In the genomic region with DNA sequence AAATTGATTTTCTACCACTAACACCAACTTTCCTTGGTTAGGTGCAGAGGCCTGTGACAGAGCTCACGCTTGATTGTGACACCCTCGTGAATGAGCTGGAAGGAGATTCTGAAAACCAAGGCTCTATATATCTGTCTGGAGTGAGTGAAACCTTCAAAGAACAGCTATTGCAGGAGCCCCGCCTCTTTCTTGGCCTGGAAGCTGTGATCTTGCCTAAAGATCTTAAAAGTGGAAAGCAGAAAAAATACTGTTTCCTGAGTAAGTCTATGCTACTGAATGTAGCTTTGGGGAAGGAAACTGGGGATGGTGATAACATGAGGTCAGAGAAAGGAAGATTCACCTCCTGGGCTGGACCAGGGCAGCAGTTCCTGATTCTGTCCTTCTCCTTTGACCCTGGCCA, we compare ENCODE assay signal across 15 cellular contexts. TPM values are rescaled to one million over a fixed set of nuclear protein-coding genes. Genes with fewer than 3 reads are reported as not detected.
DNase-seq lines count a peak whose midpoint lies in the region; ATAC-seq and TF ChIP-seq lines count a peak whose summit lies in the region.
"Had no signal": no experiment of that assay in that cellular context is flagged by ENCODE, and none has a peak within 500 bp of the region (broad histone marks: within the 10 kb centered on the region; RNA-seq: fewer than 3 reads in every experiment).

No MANE protein-coding gene starts in this region.

- no peaks in the 10 kb centered on the region for H3K9me3 ChIP-seq in Loucy (ENCODE audit: insufficient read depth, low read depth, low read length)
- H3K9me3 ChIP-seq: testis had no signal

- peaks cover 27% of the 10 kb centered on the region for H3K4me1 Mint-ChIP-seq in activated CD4-positive, alpha-beta T cell treated with anti-CD3 and anti-CD28 coated beads, Interleukin-2, amount 10 ng/mL, durations not matched to agents 24 days and 14 days
- peaks cover 28% of the 10 kb centered on the region for H3K4me1 Mint-ChIP-seq in activated naive CD4-positive, alpha-beta T cell treated with anti-CD3 and anti-CD28 coated beads, Interleukin-2, amount 10 ng/mL, durations not matched to agents 7 days and 5 days
- H3K4me1 Mint-ChIP-seq in natural killer cell treated with Interleukin-12 subunit alpha and Interleukin-12 subunit beta and Interleukin-15 and Interleukin-18, amount 100 ng/mL, for 72 hours (ENCODE audit: low read depth in 2 of 2) = peaks cover 30 to 40% of the 10 kb centered on the region in 2 donors

- intact Hi-C loops in activated CD4-positive, alpha-beta T cell treated with anti-CD3 and anti-CD28 coated beads, Interleukin-2, amount 10 ng/mL, durations not matched to agents 24 days and 14 days (cut with micrococcal nuclease) = loop anchor here (1.0 kb wide), 1 partner anchor 22 kb away; no protein-coding TSS in a partner anchor

- H2AFZ ChIP-seq in Loucy (ENCODE audit: low read length) = peak overlapping the region; percentile 6; the same call in 1 of the 2 replicates

- TF ChIP-seq CTCF in Loucy (conservative IDR thresholded peaks at IDR 0.05; ENCODE audit: low read length) = no peak

- H3K27ac Mint-ChIP-seq in activated CD4-positive, alpha-beta T cell treated with anti-CD3 and anti-CD28 coated beads, Interleukin-2, amount 10 ng/mL, durations not matched to agents 24 days and 14 days = peak overlapping the region; percentile 89
- peak overlapping the region; percentile 76 for H3K27ac Mint-ChIP-seq in activated naive CD4-positive, alpha-beta T cell treated with anti-CD3 and anti-CD28 coated beads, Interleukin-2, amount 10 ng/mL, durations not matched to agents 7 days and 5 days
- H3K27ac Mint-ChIP-seq in natural killer cell treated with Interleukin-12 subunit alpha and Interleukin-12 subunit beta and Interleukin-15 and Interleukin-18, amount 100 ng/mL, for 72 hours = peak overlapping the region; percentile 27 to 79

- H4K20me1 ChIP-seq in Loucy (ENCODE audit: insufficient read depth, low read length, poor library complexity, severe bottlenecking) = no peaks in the 10 kb centered on the region

- H3F3A ChIP-seq in Loucy (ENCODE audit: low read depth) = 0 out of 2 replicates have a peak, but pooled peaks cover 11% of the 10 kb centered on the region

- CTCF ChIA-PET in activated naive CD4-positive, alpha-beta T cell treated with anti-CD3 and anti-CD28 coated beads, Interleukin-2, amount 10 ng/mL, durations not matched to agents 7 days and 5 days (lab: Charles Lee) = interaction anchor here (1.1 to 3.0 kb wide), 4 partner anchors 31 to 239 kb away, joined by 5 to 14 read pairs (median 6); a partner anchor contains a TSS

- H3K4me3 Mint-ChIP-seq in activated CD4-positive, alpha-beta T cell treated with anti-CD3 and anti-CD28 coated beads, Interleukin-2, amount 10 ng/mL, durations not matched to agents 24 days and 14 days = peak overlapping the region; percentile 59
- no peak overlapping the region for H3K4me3 Mint-ChIP-seq in activated naive CD4-positive, alpha-beta T cell treated with anti-CD3 and anti-CD28 coated beads, Interleukin-2, amount 10 ng/mL, durations not matched to agents 7 days and 5 days
- H3K4me3 Mint-ChIP-seq in natural killer cell treated with Interleukin-12 subunit alpha and Interleukin-12 subunit beta and Interleukin-15 and Interleukin-18, amount 100 ng/mL, for 72 hours = peak overlapping the region; percentile 16

- H3K36me3 Mint-ChIP-seq in activated CD4-positive, alpha-beta T cell treated with anti-CD3 and anti-CD28 coated beads, Interleukin-2, amount 10 ng/mL, durations not matched to agents 24 days and 14 days (ENCODE audit: low read depth) = peaks cover 34% of the 10 kb centered on the region
- H3K36me3 Mint-ChIP-seq in activated naive CD4-positive, alpha-beta T cell treated with anti-CD3 and anti-CD28 coated beads, Interleukin-2, amount 10 ng/mL, durations not matched to agents 7 days and 5 days = peaks cover 24% of the 10 kb centered on the region
- no peaks in the 10 kb centered on the region for H3K36me3 Mint-ChIP-seq in natural killer cell treated with Interleukin-12 subunit alpha and Interleukin-12 subunit beta and Interleukin-15 and Interleukin-18, amount 100 ng/mL, for 72 hours

- peak overlapping the region; percentile 12 for H3K9ac ChIP-seq in Loucy (ENCODE audit: low read depth, low read length, poor library complexity, severe bottlenecking)

- no peaks in the 10 kb centered on the region for H3K27me3 ChIP-seq in Loucy (ENCODE audit: insufficient read depth, low read length, poor library complexity, severe bottlenecking)
- H3K27me3 ChIP-seq: testis had no signal

- peak overlapping the region; percentile 63 for H3K4me2 ChIP-seq in Loucy (ENCODE audit: low read depth, low read length, poor library complexity, severe bottlenecking)

- no peaks in the 10 kb centered on the region for H3K79me2 ChIP-seq in Loucy (ENCODE audit: insufficient read depth, low read length)

- H3K9me3 Mint-ChIP-seq in activated CD4-positive, alpha-beta T cell treated with anti-CD3 and anti-CD28 coated beads, Interleukin-2, amount 10 ng/mL, durations not matched to agents 24 days and 14 days = no peaks in the 10 kb centered on the region
- no peaks in the 10 kb centered on the region for H3K9me3 Mint-ChIP-seq in activated naive CD4-positive, alpha-beta T cell treated with anti-CD3 and anti-CD28 coated beads, Interleukin-2, amount 10 ng/mL, durations not matched to agents 7 days and 5 days
- no peaks in the 10 kb centered on the region for H3K9me3 Mint-ChIP-seq in natural killer cell treated with Interleukin-12 subunit alpha and Interleukin-12 subunit beta and Interleukin-15 and Interleukin-18, amount 100 ng/mL, for 72 hours

- H3K4me3 ChIP-seq in Loucy (ENCODE audit: low read length, poor library complexity, severe bottlenecking) = peak overlapping the region; percentile 27
- H3K4me3 ChIP-seq: SK-N-MC, testis had no signal

- peaks cover 42% of the 10 kb centered on the region; the same call in 1 of the 2 replicates for H3K36me3 ChIP-seq in Loucy (ENCODE audit: insufficient read depth, low read length)

- peak; percentile 74 for DNase-seq in activated CD4-positive, alpha-beta T cell treated with anti-CD3 and anti-CD28 coated beads, Interleukin-2, amount 10 ng/mL, durations not matched to agents 24 days and 14 days
- no peak for DNase-seq in activated CD4-positive, alpha-beta T cell treated with anti-CD3 and anti-CD28 coated beads for 1 hour
- peak; percentile 55 for DNase-seq in activated naive CD4-positive, alpha-beta T cell treated with anti-CD3 and anti-CD28 coated beads, Interleukin-2, amount 10 ng/mL, durations not matched to agents 7 days and 5 days
- no peak for DNase-seq in natural killer cell treated with Interleukin-12 subunit alpha and Interleukin-12 subunit beta and Interleukin-15 and Interleukin-18, amount 100 ng/mL, for 72 hours (ENCODE audit: low spot score)
- DNase-seq in DMS153 treated with DMSO at 0.1 percent for 48 hours (lab: John Stamatoyannopoulos, UW; ENCODE audit: unreplicated experiment) = no peak
- no peak for DNase-seq in NCI-H82 treated with DMSO at 0.1 percent for 48 hours (lab: John Stamatoyannopoulos, UW; ENCODE audit: unreplicated experiment)
- DNase-seq: activated CD8-positive, alpha-beta memory T cell treated with anti-CD3 and anti-CD28 coated beads for 24 hours; amygdala; NCI-H2171 treated with DMSO at 0.1 percent for 48 hours; nucleus accumbens; small intestine; testis had no signal

- H3K27me3 Mint-ChIP-seq in activated CD4-positive, alpha-beta T cell treated with anti-CD3 and anti-CD28 coated beads, Interleukin-2, amount 10 ng/mL, durations not matched to agents 24 days and 14 days = no peaks in the 10 kb centered on the region
- no peaks in the 10 kb centered on the region for H3K27me3 Mint-ChIP-seq in activated naive CD4-positive, alpha-beta T cell treated with anti-CD3 and anti-CD28 coated beads, Interleukin-2, amount 10 ng/mL, durations not matched to agents 7 days and 5 days
- H3K27me3 Mint-ChIP-seq in natural killer cell treated with Interleukin-12 subunit alpha and Interleukin-12 subunit beta and Interleukin-15 and Interleukin-18, amount 100 ng/mL, for 72 hours = no peaks in the 10 kb centered on the region

- H3K4me1 ChIP-seq in Loucy (ENCODE audit: insufficient read depth, low read length, poor library complexity, severe bottlenecking) = peaks cover 45% of the 10 kb centered on the region
- H3K4me1 ChIP-seq: testis had no signal

- peak; percentile 43 to 46 for ATAC-seq in natural killer cell treated with Interleukin-12 subunit alpha and Interleukin-12 subunit beta and Interleukin-15 and Interleukin-18, amount 100 ng/mL, for 72 hours
- ATAC-seq in HG03025 (IDR thresholded peaks at IDR 0.05; ENCODE audit: low FRiP score, unreplicated experiment) = no peak

- H3K9me2 ChIP-seq in Loucy (replicated peaks; ENCODE audit: low read depth, low read length) = no peaks in the 10 kb centered on the region

RNA-seq across cellular contexts. Expression of a gene that starts 38.3 kb away (rescaled TPM):
- total RNA-seq in activated CD4-positive, alpha-beta T cell treated with anti-CD3 and anti-CD28 coated beads, Interleukin-2, amount 10 ng/mL, durations not matched to agents 24 days and 14 days = 9.3 and 11.7 TPM in 2 replicates
- 10 to 100 TPM in 1 of 2 donors, 1 to 10 TPM in 1; 8.3 to 15.8 TPM for total RNA-seq in natural killer cell treated with Interleukin-12 subunit alpha and Interleukin-12 subunit beta and Interleukin-15 and Interleukin-18, amount 100 ng/mL, for 72 hours

RNA-seq across cellular contexts. Expression of a gene that starts 38.3 kb away (rescaled TPM):
- 15.1 and 15.7 TPM in 2 replicates for total RNA-seq in activated CD4-positive, alpha-beta T cell treated with anti-CD3 and anti-CD28 coated beads, Interleukin-2, amount 10 ng/mL, durations not matched to agents 24 days and 14 days
- total RNA-seq in natural killer cell treated with Interleukin-12 subunit alpha and Interleukin-12 subunit beta and Interleukin-15 and Interleukin-18, amount 100 ng/mL, for 72 hours = 10 to 100 TPM; 14.7 to 22.8 TPM

RNA-seq across cellular contexts. Expression of a gene that starts 55.6 kb away (rescaled TPM):
- total RNA-seq in activated CD4-positive, alpha-beta T cell treated with anti-CD3 and anti-CD28 coated beads, Interleukin-2, amount 10 ng/mL, durations not matched to agents 24 days and 14 days = 10.8 and 12.3 TPM in 2 replicates
- total RNA-seq in natural killer cell treated with Interleukin-12 subunit alpha and Interleukin-12 subunit beta and Interleukin-15 and Interleukin-18, amount 100 ng/mL, for 72 hours = 10 to 100 TPM; 36.7 to 47.4 TPM

RNA-seq across cellular contexts. Expression of a gene that starts 56.0 kb away (rescaled TPM):
- total RNA-seq in activated CD4-positive, alpha-beta T cell treated with anti-CD3 and anti-CD28 coated beads, Interleukin-2, amount 10 ng/mL, durations not matched to agents 24 days and 14 days = 20.9 and 26.5 TPM in 2 replicates
- 10 to 100 TPM; 39.0 to 52.2 TPM for total RNA-seq in natural killer cell treated with Interleukin-12 subunit alpha and Interleukin-12 subunit beta and Interleukin-15 and Interleukin-18, amount 100 ng/mL, for 72 hours

Comparison
In these comparisons a context has a peak if more than half of its experiments do, and no peak if none do; other contexts are left out.
1. DNase-seq: peak in activated CD4-positive, alpha-beta T cell treated with anti-CD3 and anti-CD28 coated beads, Interleukin-2, amount 10 ng/mL, durations not matched to agents 24 days and 14 days (single experiment) and activated naive CD4-positive, alpha-beta T cell treated with anti-CD3 and anti-CD28 coated beads, Interleukin-2, amount 10 ng/mL, durations not matched to agents 7 days and 5 days (single experiment); none in activated CD4-positive, alpha-beta T cell treated with anti-CD3 and anti-CD28 coated beads for 1 hour (single experiment), natural killer cell treated with Interleukin-12 subunit alpha and Interleukin-12 subunit beta and Interleukin-15 and Interleukin-18, amount 100 ng/mL, for 72 hours (single experiment), DMS153 treated with DMSO at 0.1 percent for 48 hours (single experiment) and NCI-H82 treated with DMSO at 0.1 percent for 48 hours (single experiment).
2. Peak in every context shown above with its lines, with median percentiles within 50 percentile points of each other: H3K27ac Mint-ChIP-seq.